8 cellular contexts compared by ENCODE assay signal in the genomic region with DNA sequence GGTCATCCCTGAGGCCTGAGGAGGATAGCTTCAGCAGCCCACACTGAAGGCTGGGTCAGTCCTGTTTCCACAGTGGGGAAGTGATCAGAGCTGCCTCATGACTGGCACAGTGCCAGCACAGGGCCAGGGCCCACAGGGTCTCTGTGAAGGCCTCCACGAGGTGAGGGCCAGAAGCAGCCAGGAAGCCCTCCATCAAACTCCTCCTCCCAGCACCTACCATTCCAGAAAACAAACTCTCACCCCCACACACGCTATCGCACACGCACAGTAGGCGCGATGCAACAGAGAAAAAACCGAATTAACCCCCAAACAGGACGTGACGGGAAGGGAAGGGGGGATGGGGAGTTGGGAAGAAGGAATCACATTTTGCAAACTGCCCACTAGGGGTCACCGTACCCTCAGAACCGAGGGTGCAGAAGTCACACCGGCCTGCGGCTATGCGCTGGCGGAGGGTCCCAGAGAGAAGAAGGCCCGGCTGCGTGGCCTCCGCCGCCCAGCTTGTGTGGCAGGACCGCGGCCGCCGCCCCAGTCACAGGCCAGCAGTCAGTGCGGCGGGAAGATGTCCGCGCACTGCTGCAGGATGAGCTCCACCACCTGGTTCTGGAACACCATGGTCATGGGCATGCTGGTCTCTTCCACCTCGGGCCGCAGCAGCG. TPM values are rescaled to one million over a fixed set of nuclear protein-coding genes. Genes with fewer than 3 reads are reported as not detected.
DNase-seq lines count a peak whose midpoint lies in the region; ATAC-seq and TF ChIP-seq lines count a peak whose summit lies in the region.

No MANE protein-coding gene starts in this region.

- no peak overlapping the region for H3K27ac ChIP-seq in right atrium auricular region
- H3K27ac ChIP-seq in prostate gland = no peak overlapping the region

- H3K4me3 ChIP-seq in right atrium auricular region = peak overlapping the region in 1 of 2 donors; percentile 34
- H3K4me3 ChIP-seq in prostate gland = peak overlapping the region in 1 of 2 donors; percentile 3

- H3K27me3 ChIP-seq in right atrium auricular region (no peaks in the 10 kb centered on the region), prostate gland (replicated peaks; ENCODE audit: insufficient read depth) (no peaks in the 10 kb centered on the region)

- peak; percentile 99 for DNase-seq in CMK (ENCODE audit: low read depth)
- DNase-seq in HT1080 (ENCODE audit: low read depth) = peak; percentile 74
- DNase-seq in amygdala (lab: John Stamatoyannopoulos, UW) = peak in 31 of 56 donors; percentile 7 to 63 (median 23)
- peak; percentile 71 for DNase-seq in right atrium auricular region (ENCODE audit: low spot score)
- DNase-seq in prostate gland (ENCODE audit: low spot score) = peak; percentile 51

- 18% methylated on average over 30 of the region's 30 CpGs for WGBS in prostate gland

- TF ChIP-seq CTCF in right atrium auricular region (IDR thresholded peaks at IDR 0.05) (peak in 1 of 2 donors; percentile 84), prostate gland (IDR thresholded peaks at IDR 0.05) (peak; percentile 59 to 80 (median 78))

- no peak for TF ChIP-seq POLR2A in prostate gland (IDR thresholded peaks at IDR 0.05)

- H3K4me1 ChIP-seq in right atrium auricular region = peaks cover 0 to 15% of the 10 kb centered on the region in 2 donors
- H3K4me1 ChIP-seq in prostate gland (replicated peaks) = no peaks in the 10 kb centered on the region

- H3K36me3 ChIP-seq in right atrium auricular region = peaks cover 32% of the 10 kb centered on the region
- H3K36me3 ChIP-seq in prostate gland = no peaks in the 10 kb centered on the region

- no peak for ATAC-seq in GM18870 (IDR thresholded peaks at IDR 0.05; ENCODE audit: unreplicated experiment)
- ATAC-seq in GM18861 (IDR thresholded peaks at IDR 0.05; ENCODE audit: unreplicated experiment) = no peak

- intact Hi-C loops in prostate gland (cut with DNase I) = no loop called here

- H3K9me3 ChIP-seq in right atrium auricular region (no peaks in the 10 kb centered on the region), prostate gland (no peaks in the 10 kb centered on the region)

TF ChIP-seq in PFSK-1, 5 proteins besides CTCF, POLR2A, EP300 and RAD21:
- no peak for TF ChIP-seq POLR2AphosphoS5 (IDR thresholded peaks at IDR 0.05; ENCODE audit: low read depth, low read length)
- no peak; the same call in 1 of the 2 replicates for TF ChIP-seq SIN3A (IDR thresholded peaks at IDR 0.05; ENCODE audit: borderline replicate concordance, insufficient read depth, low read length)
- peak; percentile 46 for TF ChIP-seq FOXP2 (optimal IDR thresholded peaks at IDR 0.05; ENCODE audit: borderline replicate concordance, extremely low read depth, extremely low read length, insufficient read depth)
- TF ChIP-seq, protein P1, sequence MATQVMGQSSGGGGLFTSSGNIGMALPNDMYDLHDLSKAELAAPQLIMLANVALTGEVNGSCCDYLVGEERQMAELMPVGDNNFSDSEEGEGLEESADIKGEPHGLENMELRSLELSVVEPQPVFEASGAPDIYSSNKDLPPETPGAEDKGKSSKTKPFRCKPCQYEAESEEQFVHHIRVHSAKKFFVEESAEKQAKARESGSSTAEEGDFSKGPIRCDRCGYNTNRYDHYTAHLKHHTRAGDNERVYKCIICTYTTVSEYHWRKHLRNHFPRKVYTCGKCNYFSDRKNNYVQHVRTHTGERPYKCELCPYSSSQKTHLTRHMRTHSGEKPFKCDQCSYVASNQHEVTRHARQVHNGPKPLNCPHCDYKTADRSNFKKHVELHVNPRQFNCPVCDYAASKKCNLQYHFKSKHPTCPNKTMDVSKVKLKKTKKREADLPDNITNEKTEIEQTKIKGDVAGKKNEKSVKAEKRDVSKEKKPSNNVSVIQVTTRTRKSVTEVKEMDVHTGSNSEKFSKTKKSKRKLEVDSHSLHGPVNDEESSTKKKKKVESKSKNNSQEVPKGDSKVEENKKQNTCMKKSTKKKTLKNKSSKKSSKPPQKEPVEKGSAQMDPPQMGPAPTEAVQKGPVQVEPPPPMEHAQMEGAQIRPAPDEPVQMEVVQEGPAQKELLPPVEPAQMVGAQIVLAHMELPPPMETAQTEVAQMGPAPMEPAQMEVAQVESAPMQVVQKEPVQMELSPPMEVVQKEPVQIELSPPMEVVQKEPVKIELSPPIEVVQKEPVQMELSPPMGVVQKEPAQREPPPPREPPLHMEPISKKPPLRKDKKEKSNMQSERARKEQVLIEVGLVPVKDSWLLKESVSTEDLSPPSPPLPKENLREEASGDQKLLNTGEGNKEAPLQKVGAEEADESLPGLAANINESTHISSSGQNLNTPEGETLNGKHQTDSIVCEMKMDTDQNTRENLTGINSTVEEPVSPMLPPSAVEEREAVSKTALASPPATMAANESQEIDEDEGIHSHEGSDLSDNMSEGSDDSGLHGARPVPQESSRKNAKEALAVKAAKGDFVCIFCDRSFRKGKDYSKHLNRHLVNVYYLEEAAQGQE (IDR thresholded peaks at IDR 0.05; ENCODE audit: insufficient read depth in 1 of 2, low read depth in 2 of 2, low read length in 2 of 2) = 0 out of 4 replicates have a peak, but pooled peaks of 1 of the 2 experiments have one; percentile 48
- no peak for TF ChIP-seq TAF1 (IDR thresholded peaks at IDR 0.05; ENCODE audit: borderline replicate concordance, insufficient read depth, low read length)

RNA-seq across cellular contexts. Expression of a gene that starts 37.6 kb away (rescaled TPM):
- total RNA-seq in HT1080 (2014; rRNA removed; shearing (Covaris generic)) = 10.2 and 11.4 TPM in 2 replicates
- 6.0 and 7.5 TPM in 2 replicates for polyA plus RNA-seq in HT1080 (2015; cell fraction: cytosol; rRNA removed)
- 22.4 and 22.7 TPM in 2 replicates for polyA plus RNA-seq in HT1080 (2015; cell fraction: nucleus; rRNA removed)
- 11.5 TPM for polyA plus RNA-seq in PFSK-1 (2012; ENCODE audit: insufficient read length, low read depth)
- total RNA-seq in right atrium auricular region = 10 to 100 TPM; 18.9 to 21.9 TPM
- 10 to 100 TPM; 37.9 to 39.9 TPM for total RNA-seq in prostate gland

Comparison
In these comparisons a context has a peak if more than half of its experiments do, and no peak if none do; other contexts are left out.
1. DNase-seq: peak in every context shown above with its lines; median percentile 99 in CMK; 74 in HT1080; 71 in right atrium auricular region; 51 in prostate gland; 23 in amygdala.